12 cellular contexts compared by ENCODE assay signal in the genomic region with DNA sequence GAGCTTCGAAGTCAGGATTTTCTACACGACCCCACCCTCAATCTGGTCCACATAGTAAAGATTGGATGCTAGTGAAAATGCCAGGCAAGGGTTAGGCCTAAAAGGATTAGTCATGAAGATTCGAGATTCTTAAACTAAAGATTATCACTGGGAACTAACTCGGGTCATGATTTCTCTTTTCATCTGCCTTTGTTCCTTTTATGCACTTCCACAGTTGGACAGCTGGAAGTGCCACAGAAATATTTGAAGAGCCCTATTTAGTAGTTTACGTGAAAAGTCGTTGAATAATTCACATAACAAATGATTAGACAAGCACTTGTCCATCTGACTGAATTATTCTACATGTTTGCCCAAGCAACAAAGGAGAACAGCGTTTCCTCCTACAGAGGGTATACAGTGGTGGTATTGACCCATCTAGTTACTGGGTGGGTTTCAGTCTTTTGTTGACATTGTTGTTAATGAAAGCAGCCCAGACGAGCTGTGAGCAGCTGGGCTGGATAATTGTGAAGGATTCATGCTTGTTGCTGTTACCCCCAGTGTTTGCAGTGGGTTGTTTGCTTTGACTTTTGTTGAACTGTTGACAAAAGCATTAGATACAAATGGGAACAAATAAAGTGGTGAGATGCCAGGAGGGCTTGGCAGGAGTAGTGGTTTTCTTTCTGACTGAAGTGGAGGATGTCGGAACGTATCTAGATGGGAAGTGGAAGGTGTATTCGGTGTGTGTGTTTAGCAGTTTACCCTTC.
DNase-seq lines count a peak whose midpoint lies in the region; ATAC-seq and TF ChIP-seq lines count a peak whose summit lies in the region.
"Had no signal": no experiment of that assay in that cellular context is flagged by ENCODE, and none has a peak within 500 bp of the region (broad histone marks: within the 10 kb centered on the region; RNA-seq: fewer than 3 reads in every experiment).

No MANE protein-coding gene starts in this region.

- H3K27me3 ChIP-seq in right atrium auricular region: no peaks in the 10 kb centered on the region
- H3K27me3 ChIP-seq: tibial nerve had no signal

- DNase-seq in left ventricle myocardium superior (no peak), right atrium auricular region (ENCODE audit: low spot score) (no peak), NCI-H69 (lab: John Stamatoyannopoulos, UW) (peak; percentile 99), left lobe of liver (ENCODE audit: low spot score) (peak; percentile 64), NCI-H226 (no peak), T-helper 1 cell (no peak), RPMI8226 (no peak)
- DNase-seq: activated B cell treated with CpG ODN at 0.5 μM for 24 hours; activated T-cell treated with anti-CD3 and anti-CD28 coated beads, Interleukin-2, amount 50 U/mL, for 4 hours had no signal

- peak overlapping the region in 1 of 2 donors; percentile 43 for H3K27ac ChIP-seq in right atrium auricular region
- H3K27ac ChIP-seq: HL-60, tibial nerve had no signal

- no peaks in the 10 kb centered on the region for H3K9me3 ChIP-seq in right atrium auricular region
- H3K9me3 ChIP-seq: tibial nerve had no signal

- ATAC-seq in left ventricle myocardium superior (peak; percentile 32), left lobe of liver (peak; percentile 94), GM18502 (IDR thresholded peaks at IDR 0.05; ENCODE audit: poor library complexity, unreplicated experiment) (no peak)
- ATAC-seq: activated T-cell treated with anti-CD3 and anti-CD28 coated beads, Interleukin-2, amount 50 U/mL, for 4 hours had no signal

- intact Hi-C loops in left ventricle myocardium superior (cut with micrococcal nuclease): no loop called here

- no peak for TF ChIP-seq CTCF in right atrium auricular region (IDR thresholded peaks at IDR 0.05)

- no peak overlapping the region for H3K4me3 ChIP-seq in right atrium auricular region
- H3K4me3 ChIP-seq: tibial nerve had no signal

- no peaks in the 10 kb centered on the region for H3K36me3 ChIP-seq in right atrium auricular region
- H3K36me3 ChIP-seq: tibial nerve had no signal

- H3K4me1 ChIP-seq in right atrium auricular region: peaks cover 0 to 39% of the 10 kb centered on the region in 2 donors

Comparison
In these comparisons a context has a peak if more than half of its experiments do, and no peak if none do; other contexts are left out.
1. DNase-seq: peak in NCI-H69 (single experiment) and left lobe of liver (single experiment); none in left ventricle myocardium superior (single experiment), right atrium auricular region (single experiment), NCI-H226 (single experiment), T-helper 1 cell (0 of 5) and RPMI8226 (single experiment).